ENCODE assay signal across 32 cellular contexts in the genomic region with DNA sequence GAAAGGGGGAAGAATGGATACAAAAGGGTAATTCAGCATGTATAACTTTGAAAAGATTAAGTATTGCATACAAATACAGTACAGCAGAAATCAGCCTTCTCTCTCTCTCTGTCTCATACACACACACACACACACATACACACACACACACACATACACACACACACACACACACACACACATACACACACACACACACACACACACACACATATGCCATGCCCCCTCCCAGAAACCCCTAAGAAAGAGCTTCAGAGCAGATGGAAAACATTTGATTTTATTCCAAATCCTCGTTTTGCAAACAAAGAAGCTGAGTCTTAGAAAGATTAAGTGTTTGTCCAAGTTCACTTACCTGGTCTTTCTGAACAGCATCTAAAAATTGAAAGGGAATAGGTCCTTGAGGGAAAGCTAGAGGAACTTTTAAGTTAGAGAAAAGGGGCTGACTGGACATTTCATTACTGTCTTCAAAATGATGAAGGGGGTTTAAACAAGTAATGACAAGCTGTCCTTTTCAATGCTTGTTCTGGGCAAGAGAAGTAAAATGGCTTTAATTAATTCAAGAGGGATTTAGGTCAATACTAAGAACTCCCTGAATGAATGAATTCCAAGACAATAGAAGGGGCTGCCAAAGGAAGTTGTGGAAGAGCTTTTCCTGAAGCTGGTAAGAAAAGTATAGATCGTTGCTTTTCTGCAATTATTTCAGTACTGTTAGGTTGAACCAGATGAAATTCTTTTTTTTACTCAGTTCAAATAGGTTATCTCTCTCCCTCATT.
"Had no signal": no experiment of that assay in that cellular context is flagged by ENCODE, and none has a peak within 500 bp of the region (broad histone marks: within the 10 kb centered on the region; RNA-seq: fewer than 3 reads in every experiment).

No MANE protein-coding gene starts in this region.

- H3K9me3 ChIP-seq: ascending aorta, body of pancreas, Peyer's patch, SJSA1, SK-N-SH had no signal

- H3K36me3 Mint-ChIP-seq: activated CD4-positive, alpha-beta memory T cell treated with anti-CD3 and anti-CD28 coated beads for 36 hours; activated naive CD8-positive, alpha-beta T cell treated with anti-CD3 and anti-CD28 coated beads, Interleukin-2, amount 10 ng/mL, durations not matched to agents 7 days and 5 days had no signal

- H3K4me3 ChIP-seq: ascending aorta, body of pancreas, Peyer's patch, SJSA1 had no signal

- H3K27ac Mint-ChIP-seq: activated CD4-positive, alpha-beta memory T cell treated with anti-CD3 and anti-CD28 coated beads for 36 hours; activated CD4-positive, alpha-beta T cell treated with anti-CD3 and anti-CD28 coated beads, Interleukin-2, amount 10 ng/mL, durations not matched to agents 7 days and 5 days; activated naive CD8-positive, alpha-beta T cell treated with anti-CD3 and anti-CD28 coated beads, Interleukin-2, amount 10 ng/mL, durations not matched to agents 7 days and 5 days; T-helper 1 cell treated with Interleukin-12 subunit alpha and Interleukin-12 subunit beta and Interleukin-4 antibody, amounts not matched to agents 30 μg/mL and 1 μg/mL, for 36 hours; T-helper 2 cell treated with Interferon-gamma antibody and Interleukin-4, amounts not matched to agents 5 μg/mL and 100 μg/mL, for 36 hours had no signal

- H3K4me1 Mint-ChIP-seq: activated CD4-positive, alpha-beta T cell treated with anti-CD3 and anti-CD28 coated beads, Interleukin-2, amount 10 ng/mL, durations not matched to agents 7 days and 5 days; activated naive CD8-positive, alpha-beta T cell treated with anti-CD3 and anti-CD28 coated beads, Interleukin-2, amount 10 ng/mL, durations not matched to agents 7 days and 5 days had no signal

- H3K9ac ChIP-seq: SK-N-SH had no signal

- H3K4me1 ChIP-seq: ascending aorta, body of pancreas, Peyer's patch, SJSA1 had no signal

- FAIRE-seq: bronchial epithelial cell had no signal

- H3K27me3 ChIP-seq: ascending aorta, body of pancreas, Peyer's patch, SJSA1 had no signal

- H3K4me2 ChIP-seq: SK-N-SH had no signal

- DNase-seq: activated CD4-positive, alpha-beta memory T cell treated with anti-CD3 and anti-CD28 coated beads for 36 hours; activated CD4-positive, alpha-beta T cell treated with anti-CD3 and anti-CD28 coated beads, Interleukin-2, amount 10 ng/mL, durations not matched to agents 7 days and 5 days; activated CD8-positive, alpha-beta memory T cell treated with anti-CD3 and anti-CD28 coated beads, Interleukin-2, amount 50 U/mL, for 4 hours; activated effector memory CD4-positive, alpha-beta T cell treated with Interleukin-2 at 50 U/mL for 16 hours; activated naive CD4-positive, alpha-beta T cell; activated naive CD4-positive, alpha-beta T cell treated with anti-CD3 and anti-CD28 coated beads, Interleukin-2, amount 50 U/mL, for 16 hours; activated naive CD8-positive, alpha-beta T cell treated with anti-CD3 and anti-CD28 coated beads, Interleukin-2, amount 10 ng/mL, durations not matched to agents 7 days and 5 days; activated T-cell treated with anti-CD3 and anti-CD28 coated beads for 4 hours; activated T-cell treated with anti-CD3 and anti-CD28 coated beads, Interleukin-2, amount 50 U/mL, for 48 hours; amygdala; body of pancreas; caudate nucleus; cerebellar nuclear complex; NCI-H1092 treated with DMSO at 0.1 percent for 48 hours; NCI-H1417; NCI-H146; NCI-H187; NCI-H2029 treated with DMSO at 0.1 percent for 48 hours; NCI-H2107; NCI-H226; NCI-H446 treated with DMSO at 0.1 percent for 48 hours; NCI-H524 treated with DMSO at 0.1 percent for 48 hours; PC-3; Peyer's patch; RPMI8226; SHP77 treated with DMSO at 0.1 percent for 48 hours; SK-N-SH had no signal

- H3K27ac ChIP-seq: ascending aorta, body of pancreas, Peyer's patch, SJSA1 had no signal

- H3K9me3 Mint-ChIP-seq: activated CD4-positive, alpha-beta memory T cell treated with anti-CD3 and anti-CD28 coated beads for 36 hours; activated CD4-positive, alpha-beta T cell treated with anti-CD3 and anti-CD28 coated beads, Interleukin-2, amount 10 ng/mL, durations not matched to agents 7 days and 5 days; activated naive CD8-positive, alpha-beta T cell treated with anti-CD3 and anti-CD28 coated beads, Interleukin-2, amount 10 ng/mL, durations not matched to agents 7 days and 5 days; T-helper 1 cell treated with Interleukin-12 subunit alpha and Interleukin-12 subunit beta and Interleukin-4 antibody, amounts not matched to agents 30 μg/mL and 1 μg/mL, for 36 hours; T-helper 2 cell treated with Interferon-gamma antibody and Interleukin-4, amounts not matched to agents 5 μg/mL and 100 μg/mL, for 36 hours had no signal

- H3K36me3 ChIP-seq: ascending aorta, Peyer's patch, SJSA1 had no signal

- ATAC-seq: body of pancreas, PC-3 had no signal

- H3K4me3 Mint-ChIP-seq: activated CD4-positive, alpha-beta memory T cell treated with anti-CD3 and anti-CD28 coated beads for 36 hours; activated CD4-positive, alpha-beta T cell treated with anti-CD3 and anti-CD28 coated beads, Interleukin-2, amount 10 ng/mL, durations not matched to agents 7 days and 5 days; activated naive CD8-positive, alpha-beta T cell treated with anti-CD3 and anti-CD28 coated beads, Interleukin-2, amount 10 ng/mL, durations not matched to agents 7 days and 5 days; T-helper 1 cell treated with Interleukin-12 subunit alpha and Interleukin-12 subunit beta and Interleukin-4 antibody, amounts not matched to agents 30 μg/mL and 1 μg/mL, for 36 hours; T-helper 2 cell treated with Interferon-gamma antibody and Interleukin-4, amounts not matched to agents 5 μg/mL and 100 μg/mL, for 36 hours had no signal

- H3K27me3 Mint-ChIP-seq: activated CD4-positive, alpha-beta memory T cell treated with anti-CD3 and anti-CD28 coated beads for 36 hours; activated naive CD8-positive, alpha-beta T cell treated with anti-CD3 and anti-CD28 coated beads, Interleukin-2, amount 10 ng/mL, durations not matched to agents 7 days and 5 days had no signal
